19 cellular contexts compared by ENCODE assay signal in the genomic region with DNA sequence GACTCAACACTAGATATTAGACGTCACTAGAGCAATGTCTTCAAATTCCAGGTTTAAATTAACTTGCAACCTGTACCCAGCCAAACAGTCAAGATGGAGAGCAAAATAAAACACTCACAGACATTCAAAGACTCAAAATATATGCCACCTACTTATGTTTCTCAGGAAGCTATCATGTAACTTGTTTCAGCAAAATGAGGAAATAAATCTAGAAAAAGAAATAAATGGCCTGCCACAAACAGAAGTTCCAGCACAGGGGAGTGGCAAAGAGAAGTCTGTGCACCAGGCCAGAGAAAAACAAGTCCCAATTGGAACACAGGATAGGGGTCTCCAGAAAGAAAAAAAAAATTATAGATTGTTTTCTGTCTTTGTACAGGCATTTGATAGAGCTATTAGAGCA.
A peak's percentile ranks its signal among the peaks of the same experiment; 100 is the strongest.
DNase-seq lines count a peak whose midpoint lies in the region; ATAC-seq lines count a peak whose summit lies in the region.
"Had no signal": no experiment of that assay in that cellular context is flagged by ENCODE, and none has a peak within 500 bp of the region (broad histone marks: within the 10 kb centered on the region; RNA-seq: fewer than 3 reads in every experiment).

No MANE protein-coding gene starts in this region.

- H3K4me3 Mint-ChIP-seq in dendritic cell treated with granulocyte-macrophage colony-stimulating factor and Interleukin-4, amounts not matched to agents 40 ng/mL and 50 ng/mL, for 4 days, result no peak overlapping the region
- H3K4me3 Mint-ChIP-seq: CD14-positive monocyte had no signal

- no peaks in the 10 kb centered on the region for H3K9me3 Mint-ChIP-seq in dendritic cell treated with granulocyte-macrophage colony-stimulating factor and Interleukin-4, amounts not matched to agents 40 ng/mL and 50 ng/mL, for 4 days

- H3K27me3 Mint-ChIP-seq in dendritic cell treated with granulocyte-macrophage colony-stimulating factor and Interleukin-4, amounts not matched to agents 40 ng/mL and 50 ng/mL, for 4 days, result no peaks in the 10 kb centered on the region

- DNase-seq in CD1c-positive myeloid dendritic cell (ENCODE audit: extremely low spot score) (peak; percentile 11), KG1 (lab: John Stamatoyannopoulos, UW) (peak; percentile 18), NOMO-1 treated with dmso at 0.1 percent for 144 hours (lab: John Stamatoyannopoulos, UW; ENCODE audit: unreplicated experiment) (peak; percentile 41), NCI-H1092 treated with DMSO at 0.1 percent for 48 hours (lab: John Stamatoyannopoulos, UW) (no peak), posterior cingulate gyrus (no peak)
- DNase-seq: DMS79 treated with DMSO at 0.1 percent for 48 hours; GOT3; NCI-H1417; NCI-H1930; NCI-H2171; NCI-H446; NK-92 treated with Interleukin-12 subunit alpha and Interleukin-12 subunit beta, amount 100 ng/mL, for 24 hours; Right ventricle myocardium superior; T-helper 2 cell had no signal

- intact Hi-C loops in dendritic cell treated with granulocyte-macrophage colony-stimulating factor and Interleukin-4, amounts not matched to agents 40 ng/mL and 50 ng/mL, for 4 days (cut with micrococcal nuclease), result no loop called here
- intact Hi-C loops in posterior cingulate gyrus (cut with DNase I), result no loop called here

- H3K27ac Mint-ChIP-seq in dendritic cell treated with granulocyte-macrophage colony-stimulating factor and Interleukin-4, amounts not matched to agents 40 ng/mL and 50 ng/mL, for 4 days, result peak overlapping the region; percentile 16

- H3K4me1 Mint-ChIP-seq in dendritic cell treated with granulocyte-macrophage colony-stimulating factor and Interleukin-4, amounts not matched to agents 40 ng/mL and 50 ng/mL, for 4 days (ENCODE audit: low read depth), result peaks cover 17% of the 10 kb centered on the region

- no peaks in the 10 kb centered on the region for H3K36me3 Mint-ChIP-seq in dendritic cell treated with granulocyte-macrophage colony-stimulating factor and Interleukin-4, amounts not matched to agents 40 ng/mL and 50 ng/mL, for 4 days (ENCODE audit: low read depth)
- H3K36me3 Mint-ChIP-seq: CD14-positive monocyte had no signal

- no peak for ATAC-seq in GM19463 (IDR thresholded peaks at IDR 0.05; ENCODE audit: unreplicated experiment)
- ATAC-seq: Panc1, SK-N-SH treated with all-trans-retinoic acid at 6 μM for 48 hours had no signal

Comparison
In these comparisons a context has a peak if more than half of its experiments do, and no peak if none do; other contexts are left out.
1. DNase-seq: peak in CD1c-positive myeloid dendritic cell (single experiment), KG1 (single experiment) and NOMO-1 treated with dmso at 0.1 percent for 144 hours (single experiment); none in NCI-H1092 treated with DMSO at 0.1 percent for 48 hours (single experiment) and posterior cingulate gyrus (0 of 10).